ENCODE assay signal across 1 cellular context in genomic region chr1:212127219-212127618, GRCh38.
TF ChIP-seq lines count a peak whose summit lies in the region.

No MANE protein-coding gene starts in this region.

TF ChIP-seq in H1, 55 proteins besides CTCF, POLR2A, EP300 and RAD21:
- TF ChIP-seq SIN3A (conservative IDR thresholded peaks at IDR 0.05 in 1 of 2, IDR thresholded peaks at IDR 0.05 in 1 of 2; ENCODE audit: low read depth in 1 of 2, low read length in 2 of 2) (0 out of 4 replicates have a peak, but pooled peaks of 1 of the 2 experiments have one; percentile 50), HDAC2 (IDR thresholded peaks at IDR 0.05; ENCODE audit: borderline replicate concordance in 1 of 2, low read depth in 2 of 2, low read length in 2 of 2) (peak in 1 of 2 experiments; percentile 69; a peak in 1 of 4 replicates), SP4 (IDR thresholded peaks at IDR 0.05; ENCODE audit: low read length) (no peak), KDM5A (IDR thresholded peaks at IDR 0.05; ENCODE audit: low read length) (no peak)
